ENCODE assay signal across 1 cellular context in the genomic region with DNA sequence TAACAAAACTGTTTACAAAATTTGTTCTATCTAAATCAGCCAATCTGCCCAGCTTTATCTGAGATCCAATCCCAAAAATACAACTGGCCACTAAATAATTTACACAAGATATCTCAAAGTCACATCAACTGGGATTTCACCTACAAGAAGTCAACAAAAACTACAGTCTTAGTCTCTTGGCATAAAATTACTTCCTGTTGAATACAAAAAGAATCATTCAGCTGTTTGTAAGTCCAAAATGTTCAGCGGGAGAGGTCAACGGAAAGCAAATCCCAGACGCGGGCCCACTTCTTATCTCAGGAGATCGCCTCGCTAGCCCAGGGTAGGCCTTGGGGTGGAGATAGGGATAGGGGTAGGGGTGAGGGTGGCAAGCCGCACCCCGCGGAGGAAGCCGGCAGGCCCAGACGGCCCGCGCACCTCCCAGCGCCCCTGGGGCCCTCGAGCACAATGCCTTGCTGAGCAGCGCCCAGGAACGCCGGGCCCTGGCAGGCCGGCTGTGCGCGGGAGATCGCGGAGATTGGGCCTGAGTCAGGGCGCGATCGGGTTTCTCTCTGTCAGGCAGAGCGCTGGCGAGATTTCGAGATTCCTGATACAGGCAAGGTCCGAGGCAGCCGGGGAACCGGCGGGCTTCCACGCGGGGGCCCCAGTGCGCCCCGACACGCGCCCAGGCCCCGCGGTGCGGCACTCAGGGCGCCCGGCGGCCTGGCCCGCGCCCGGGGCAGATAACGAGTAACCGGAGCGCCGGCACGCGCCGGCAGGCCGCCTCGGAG.
TF ChIP-seq lines count a peak whose summit lies in the region.

No MANE protein-coding gene starts in this region.

TF ChIP-seq in HEK293, 187 proteins besides CTCF, POLR2A, EP300 and RAD21 (continued from another document):
- TF ChIP-seq, protein P1, sequence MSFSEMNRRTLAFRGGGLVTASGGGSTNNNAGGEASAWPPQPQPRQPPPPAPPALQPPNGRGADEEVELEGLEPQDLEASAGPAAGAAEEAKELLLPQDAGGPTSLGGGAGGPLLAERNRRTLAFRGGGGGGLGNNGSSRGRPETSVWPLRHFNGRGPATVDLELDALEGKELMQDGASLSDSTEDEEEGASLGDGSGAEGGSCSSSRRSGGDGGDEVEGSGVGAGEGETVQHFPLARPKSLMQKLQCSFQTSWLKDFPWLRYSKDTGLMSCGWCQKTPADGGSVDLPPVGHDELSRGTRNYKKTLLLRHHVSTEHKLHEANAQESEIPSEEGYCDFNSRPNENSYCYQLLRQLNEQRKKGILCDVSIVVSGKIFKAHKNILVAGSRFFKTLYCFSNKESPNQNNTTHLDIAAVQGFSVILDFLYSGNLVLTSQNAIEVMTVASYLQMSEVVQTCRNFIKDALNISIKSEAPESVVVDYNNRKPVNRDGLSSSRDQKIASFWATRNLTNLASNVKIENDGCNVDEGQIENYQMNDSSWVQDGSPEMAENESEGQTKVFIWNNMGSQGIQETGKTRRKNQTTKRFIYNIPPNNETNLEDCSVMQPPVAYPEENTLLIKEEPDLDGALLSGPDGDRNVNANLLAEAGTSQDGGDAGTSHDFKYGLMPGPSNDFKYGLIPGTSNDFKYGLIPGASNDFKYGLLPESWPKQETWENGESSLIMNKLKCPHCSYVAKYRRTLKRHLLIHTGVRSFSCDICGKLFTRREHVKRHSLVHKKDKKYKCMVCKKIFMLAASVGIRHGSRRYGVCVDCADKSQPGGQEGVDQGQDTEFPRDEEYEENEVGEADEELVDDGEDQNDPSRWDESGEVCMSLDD (tag by site-specific recombination; IDR thresholded peaks at IDR 0.05) = 0 out of 2 replicates have a peak, but pooled peaks have one; percentile 27
- no peak for TF ChIP-seq ZNF239 (tag by site-specific recombination; IDR thresholded peaks at IDR 0.05)
- TF ChIP-seq, protein P2, sequence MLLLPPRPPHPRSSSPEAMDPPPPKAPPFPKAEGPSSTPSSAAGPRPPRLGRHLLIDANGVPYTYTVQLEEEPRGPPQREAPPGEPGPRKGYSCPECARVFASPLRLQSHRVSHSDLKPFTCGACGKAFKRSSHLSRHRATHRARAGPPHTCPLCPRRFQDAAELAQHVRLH (tag by site-specific recombination; IDR thresholded peaks at IDR 0.05) = peak; percentile 28; the same call in 1 of the 2 replicates
- TF ChIP-seq KLF8 (tag by site-specific recombination; IDR thresholded peaks at IDR 0.05) = 0 out of 2 replicates have a peak, but pooled peaks have one; percentile 37
- TF ChIP-seq ZNF335 (tag by site-specific recombination; conservative IDR thresholded peaks at IDR 0.05) = peak; percentile 98
- TF ChIP-seq ZNF266 (tag by site-specific recombination; IDR thresholded peaks at IDR 0.05; ENCODE audit: low read depth) = no peak
- TF ChIP-seq ZBTB48 (tag by site-specific recombination; IDR thresholded peaks at IDR 0.05) = peak; percentile 71
- TF ChIP-seq ZNF221 (tag by site-specific recombination; IDR thresholded peaks at IDR 0.05; ENCODE audit: borderline replicate concordance) = no peak
- 0 out of 2 replicates have a peak, but pooled peaks have one; percentile 28 for TF ChIP-seq ZNF423 (tag by site-specific recombination; IDR thresholded peaks at IDR 0.05)
- peak; percentile 39; the same call in 1 of the 2 replicates for TF ChIP-seq ZNF660 (tag by site-specific recombination; IDR thresholded peaks at IDR 0.05)
- TF ChIP-seq, protein P3, sequence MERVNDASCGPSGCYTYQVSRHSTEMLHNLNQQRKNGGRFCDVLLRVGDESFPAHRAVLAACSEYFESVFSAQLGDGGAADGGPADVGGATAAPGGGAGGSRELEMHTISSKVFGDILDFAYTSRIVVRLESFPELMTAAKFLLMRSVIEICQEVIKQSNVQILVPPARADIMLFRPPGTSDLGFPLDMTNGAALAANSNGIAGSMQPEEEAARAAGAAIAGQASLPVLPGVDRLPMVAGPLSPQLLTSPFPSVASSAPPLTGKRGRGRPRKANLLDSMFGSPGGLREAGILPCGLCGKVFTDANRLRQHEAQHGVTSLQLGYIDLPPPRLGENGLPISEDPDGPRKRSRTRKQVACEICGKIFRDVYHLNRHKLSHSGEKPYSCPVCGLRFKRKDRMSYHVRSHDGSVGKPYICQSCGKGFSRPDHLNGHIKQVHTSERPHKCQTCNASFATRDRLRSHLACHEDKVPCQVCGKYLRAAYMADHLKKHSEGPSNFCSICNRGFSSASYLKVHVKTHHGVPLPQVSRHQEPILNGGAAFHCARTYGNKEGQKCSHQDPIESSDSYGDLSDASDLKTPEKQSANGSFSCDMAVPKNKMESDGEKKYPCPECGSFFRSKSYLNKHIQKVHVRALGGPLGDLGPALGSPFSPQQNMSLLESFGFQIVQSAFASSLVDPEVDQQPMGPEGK (tag by site-specific recombination; IDR thresholded peaks at IDR 0.05) = no peak
- TF ChIP-seq, protein P4, sequence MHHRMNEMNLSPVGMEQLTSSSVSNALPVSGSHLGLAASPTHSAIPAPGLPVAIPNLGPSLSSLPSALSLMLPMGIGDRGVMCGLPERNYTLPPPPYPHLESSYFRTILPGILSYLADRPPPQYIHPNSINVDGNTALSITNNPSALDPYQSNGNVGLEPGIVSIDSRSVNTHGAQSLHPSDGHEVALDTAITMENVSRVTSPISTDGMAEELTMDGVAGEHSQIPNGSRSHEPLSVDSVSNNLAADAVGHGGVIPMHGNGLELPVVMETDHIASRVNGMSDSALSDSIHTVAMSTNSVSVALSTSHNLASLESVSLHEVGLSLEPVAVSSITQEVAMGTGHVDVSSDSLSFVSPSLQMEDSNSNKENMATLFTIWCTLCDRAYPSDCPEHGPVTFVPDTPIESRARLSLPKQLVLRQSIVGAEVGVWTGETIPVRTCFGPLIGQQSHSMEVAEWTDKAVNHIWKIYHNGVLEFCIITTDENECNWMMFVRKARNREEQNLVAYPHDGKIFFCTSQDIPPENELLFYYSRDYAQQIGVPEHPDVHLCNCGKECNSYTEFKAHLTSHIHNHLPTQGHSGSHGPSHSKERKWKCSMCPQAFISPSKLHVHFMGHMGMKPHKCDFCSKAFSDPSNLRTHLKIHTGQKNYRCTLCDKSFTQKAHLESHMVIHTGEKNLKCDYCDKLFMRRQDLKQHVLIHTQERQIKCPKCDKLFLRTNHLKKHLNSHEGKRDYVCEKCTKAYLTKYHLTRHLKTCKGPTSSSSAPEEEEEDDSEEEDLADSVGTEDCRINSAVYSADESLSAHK (tag by site-specific recombination; IDR thresholded peaks at IDR 0.05) = no peak
- no peak for TF ChIP-seq ZNF394 (tag by site-specific recombination; IDR thresholded peaks at IDR 0.05; ENCODE audit: borderline replicate concordance)
- no peak for TF ChIP-seq ZNF121 (tag by site-specific recombination; IDR thresholded peaks at IDR 0.05)
- TF ChIP-seq ZNF777 (tag by site-specific recombination; IDR thresholded peaks at IDR 0.05; ENCODE audit: borderline replicate concordance) = no peak
- TF ChIP-seq, protein P5, sequence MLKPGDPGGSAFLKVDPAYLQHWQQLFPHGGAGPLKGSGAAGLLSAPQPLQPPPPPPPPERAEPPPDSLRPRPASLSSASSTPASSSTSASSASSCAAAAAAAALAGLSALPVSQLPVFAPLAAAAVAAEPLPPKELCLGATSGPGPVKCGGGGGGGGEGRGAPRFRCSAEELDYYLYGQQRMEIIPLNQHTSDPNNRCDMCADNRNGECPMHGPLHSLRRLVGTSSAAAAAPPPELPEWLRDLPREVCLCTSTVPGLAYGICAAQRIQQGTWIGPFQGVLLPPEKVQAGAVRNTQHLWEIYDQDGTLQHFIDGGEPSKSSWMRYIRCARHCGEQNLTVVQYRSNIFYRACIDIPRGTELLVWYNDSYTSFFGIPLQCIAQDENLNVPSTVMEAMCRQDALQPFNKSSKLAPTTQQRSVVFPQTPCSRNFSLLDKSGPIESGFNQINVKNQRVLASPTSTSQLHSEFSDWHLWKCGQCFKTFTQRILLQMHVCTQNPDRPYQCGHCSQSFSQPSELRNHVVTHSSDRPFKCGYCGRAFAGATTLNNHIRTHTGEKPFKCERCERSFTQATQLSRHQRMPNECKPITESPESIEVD (tag by site-specific recombination; IDR thresholded peaks at IDR 0.05) = no peak
- 0 out of 2 replicates have a peak, but pooled peaks have one; percentile 17 for TF ChIP-seq KLF10 (tag by site-specific recombination; IDR thresholded peaks at IDR 0.05)
- TF ChIP-seq GLIS1 (tag by site-specific recombination; IDR thresholded peaks at IDR 0.05) = peak; percentile 23
- no peak for TF ChIP-seq ZNF138 (tag by site-specific recombination; IDR thresholded peaks at IDR 0.05; ENCODE audit: borderline replicate concordance)
- no peak for TF ChIP-seq ZNF366 (tag by site-specific recombination; conservative IDR thresholded peaks at IDR 0.05)
- peak; percentile 84 for TF ChIP-seq ZIC2 (tag by site-specific recombination; IDR thresholded peaks at IDR 0.05)
- TF ChIP-seq ZBTB20 (tag by site-specific recombination; IDR thresholded peaks at IDR 0.05) = peak; percentile 89
- 0 out of 2 replicates have a peak, but pooled peaks have one; percentile 19 for TF ChIP-seq KLF16 (tag by site-specific recombination; IDR thresholded peaks at IDR 0.05)
- no peak for TF ChIP-seq ZNF19 (tag by site-specific recombination; IDR thresholded peaks at IDR 0.05; ENCODE audit: low read depth)
- no peak for TF ChIP-seq ZNF114 (tag by site-specific recombination; IDR thresholded peaks at IDR 0.05)
- no peak for TF ChIP-seq BCL11A (tag by site-specific recombination; IDR thresholded peaks at IDR 0.05; ENCODE audit: low read depth)
- TF ChIP-seq, protein P6, sequence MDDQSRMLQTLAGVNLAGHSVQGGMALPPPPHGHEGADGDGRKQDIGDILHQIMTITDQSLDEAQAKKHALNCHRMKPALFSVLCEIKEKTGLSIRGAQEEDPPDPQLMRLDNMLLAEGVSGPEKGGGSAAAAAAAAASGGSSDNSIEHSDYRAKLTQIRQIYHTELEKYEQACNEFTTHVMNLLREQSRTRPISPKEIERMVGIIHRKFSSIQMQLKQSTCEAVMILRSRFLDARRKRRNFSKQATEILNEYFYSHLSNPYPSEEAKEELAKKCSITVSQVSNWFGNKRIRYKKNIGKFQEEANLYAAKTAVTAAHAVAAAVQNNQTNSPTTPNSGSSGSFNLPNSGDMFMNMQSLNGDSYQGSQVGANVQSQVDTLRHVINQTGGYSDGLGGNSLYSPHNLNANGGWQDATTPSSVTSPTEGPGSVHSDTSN (CRISPR knock-in tag; IDR thresholded peaks at IDR 0.05) = no peak
- 0 out of 2 replicates have a peak, but pooled peaks have one; percentile 18 for TF ChIP-seq ZNF785 (tag by site-specific recombination; IDR thresholded peaks at IDR 0.05)
- TF ChIP-seq KLF9 (tag by site-specific recombination; IDR thresholded peaks at IDR 0.05; ENCODE audit: low read depth) = no peak
- peak; percentile 51; the same call in 1 of the 2 replicates for TF ChIP-seq GLIS2 (tag by site-specific recombination; IDR thresholded peaks at IDR 0.05)
- no peak for TF ChIP-seq ZNF600 (tag by site-specific recombination; IDR thresholded peaks at IDR 0.05)
- peak; percentile 9; the same call in 1 of the 2 replicates for TF ChIP-seq SP7 (tag by site-specific recombination; IDR thresholded peaks at IDR 0.05)
- TF ChIP-seq, protein P7, sequence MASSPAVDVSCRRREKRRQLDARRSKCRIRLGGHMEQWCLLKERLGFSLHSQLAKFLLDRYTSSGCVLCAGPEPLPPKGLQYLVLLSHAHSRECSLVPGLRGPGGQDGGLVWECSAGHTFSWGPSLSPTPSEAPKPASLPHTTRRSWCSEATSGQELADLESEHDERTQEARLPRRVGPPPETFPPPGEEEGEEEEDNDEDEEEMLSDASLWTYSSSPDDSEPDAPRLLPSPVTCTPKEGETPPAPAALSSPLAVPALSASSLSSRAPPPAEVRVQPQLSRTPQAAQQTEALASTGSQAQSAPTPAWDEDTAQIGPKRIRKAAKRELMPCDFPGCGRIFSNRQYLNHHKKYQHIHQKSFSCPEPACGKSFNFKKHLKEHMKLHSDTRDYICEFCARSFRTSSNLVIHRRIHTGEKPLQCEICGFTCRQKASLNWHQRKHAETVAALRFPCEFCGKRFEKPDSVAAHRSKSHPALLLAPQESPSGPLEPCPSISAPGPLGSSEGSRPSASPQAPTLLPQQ (tag by site-specific recombination; IDR thresholded peaks at IDR 0.05) = peak; percentile 78
- no peak for TF ChIP-seq KLF7 (tag by site-specific recombination; IDR thresholded peaks at IDR 0.05; ENCODE audit: borderline replicate concordance)
TF ChIP-seq in HEK293: peak in this region for 23.
